In genomic region chr3:117954131-117954530, GRCh38 we compare ENCODE assay signal across 7 cellular contexts.
"Had no signal": no experiment of that assay in that cellular context is flagged by ENCODE, and none has a peak within 500 bp of the region (broad histone marks: within the 10 kb centered on the region; RNA-seq: fewer than 3 reads in every experiment).

No MANE protein-coding gene starts in this region.

- H3K4me3 ChIP-seq: GM23338, K562 had no signal

- H3K27ac Mint-ChIP-seq: GM23338, H9 had no signal

- H3K4me2 ChIP-seq: GM23338 had no signal

- H3K4me3 Mint-ChIP-seq: GM23338, H9 had no signal

- DNase-seq: H9, HCEC 1CT, KG1 had no signal

- ATAC-seq: GM23338, HepG2, K562 had no signal

- H2AFZ ChIP-seq: GM23338 had no signal

- H3K9me3 Mint-ChIP-seq: GM23338, H9 had no signal

- H3K27ac ChIP-seq: HL-60 had no signal
